ENCODE assay signal across 9 cellular contexts in the genomic region with DNA sequence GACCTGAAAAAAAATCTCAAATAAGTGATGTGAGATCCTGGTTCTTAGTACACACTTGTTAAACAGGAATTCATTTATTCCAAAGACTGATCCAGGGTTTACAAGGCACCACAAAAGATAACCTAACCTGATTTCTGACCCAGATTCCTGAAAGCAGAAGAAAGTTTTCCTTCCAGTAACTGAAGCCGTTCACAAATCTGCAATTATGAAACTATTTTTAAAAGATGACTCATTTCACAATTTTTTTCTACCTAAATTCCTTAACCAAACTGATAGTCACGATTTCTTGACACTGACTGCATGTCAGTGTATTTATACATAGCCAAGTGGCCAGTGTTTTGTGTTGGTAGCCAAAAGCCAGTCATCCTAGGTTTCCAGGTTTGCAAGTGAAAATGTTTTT. TPM values are rescaled to one million over a fixed set of nuclear protein-coding genes. Genes with fewer than 3 reads are reported as not detected.
A peak's percentile ranks its signal among the peaks of the same experiment; 100 is the strongest.
DNase-seq lines count a peak whose midpoint lies in the region; ATAC-seq lines count a peak whose summit lies in the region.
"Had no signal": no experiment of that assay in that cellular context is flagged by ENCODE, and none has a peak within 500 bp of the region (broad histone marks: within the 10 kb centered on the region; RNA-seq: fewer than 3 reads in every experiment).

No MANE protein-coding gene starts in this region.

- peak; percentile 60 for DNase-seq in amniotic epithelial cell (ENCODE audit: low read depth)
- peak; percentile 61 for DNase-seq in putamen (ENCODE audit: low spot score)
- no peak for DNase-seq in SKM-1 (lab: John Stamatoyannopoulos, UW; ENCODE audit: unreplicated experiment)
- no peak for DNase-seq in GM19238 (ENCODE audit: insufficient read length, low spot score)
- no peak for DNase-seq in effector CD4-positive, alpha-beta T cell
- DNase-seq in T-cell = no peak

- H3K4me1 Mint-ChIP-seq in T-cell = peaks cover 18 to 42% (median 32%) of the 10 kb centered on the region in 3 donors

- H3K9me3 Mint-ChIP-seq in T-cell = peaks cover 0 to 6% (median 0%) of the 10 kb centered on the region in 3 donors

- POLR2A ChIA-PET in T-cell (lab: Charles Lee) = no interaction called here

- H3K4me3 Mint-ChIP-seq in T-cell = no peak overlapping the region

- no peaks in the 10 kb centered on the region for H3K27me3 Mint-ChIP-seq in T-cell

- CTCF ChIA-PET in T-cell (lab: Charles Lee) = no interaction called here

- no peak overlapping the region for H3K27ac Mint-ChIP-seq in T-cell

- ATAC-seq in GM18909 (IDR thresholded peaks at IDR 0.05; ENCODE audit: poor library complexity, unreplicated experiment) = peak; percentile 45
- peak; percentile 47 for ATAC-seq in HG02885 (IDR thresholded peaks at IDR 0.05; ENCODE audit: poor library complexity, unreplicated experiment)
- no peak for ATAC-seq in T-cell (replicated peaks in 1 of 4)

- peaks cover 30% of the 10 kb centered on the region for H3K36me3 Mint-ChIP-seq in T-cell

RNA-seq across cellular contexts. Expression of a gene that starts 17.1 kb away (rescaled TPM):
- 10 to 100 TPM; 11.2 to 36.8 (median 17.8) TPM for total RNA-seq in T-cell
- total RNA-seq: HT-29 had no signal

Comparison
In these comparisons a context has a peak if more than half of its experiments do, and no peak if none do; other contexts are left out.
1. ATAC-seq: peak in GM18909 (single experiment) and HG02885 (single experiment); none in T-cell (0 of 4).
2. DNase-seq: peak in amniotic epithelial cell (single experiment) and putamen (single experiment); none in SKM-1 (single experiment), GM19238 (single experiment), effector CD4-positive, alpha-beta T cell (single experiment) and T-cell (0 of 34).